ENCODE assay signal across 9 cellular contexts in the genomic region with DNA sequence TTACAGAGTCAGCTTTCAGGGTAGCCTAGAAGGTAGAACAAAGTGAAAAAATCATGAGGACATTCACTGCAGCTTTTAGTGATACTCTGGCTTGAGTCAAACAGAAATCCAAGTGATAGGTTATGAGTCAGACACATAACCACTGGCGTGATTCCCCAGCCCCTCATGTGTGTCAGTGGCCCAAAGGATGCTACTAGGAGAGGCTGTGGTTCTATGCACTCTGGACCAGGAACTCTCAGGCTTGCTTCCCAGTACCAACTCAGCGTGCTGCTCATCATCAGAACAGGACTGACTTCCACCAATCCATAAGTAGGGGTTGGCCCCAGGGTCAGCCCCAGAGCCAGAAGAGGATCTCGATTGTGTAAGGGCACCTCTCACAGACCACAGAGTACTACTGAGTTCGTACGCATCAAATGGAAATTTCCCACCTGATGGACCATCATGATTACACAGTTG.
A peak's percentile ranks its signal among the peaks of the same experiment; 100 is the strongest.
DNase-seq lines count a peak whose midpoint lies in the region; ATAC-seq and TF ChIP-seq lines count a peak whose summit lies in the region.
"Had no signal": no experiment of that assay in that cellular context is flagged by ENCODE, and none has a peak within 500 bp of the region (broad histone marks: within the 10 kb centered on the region; RNA-seq: fewer than 3 reads in every experiment).

No MANE protein-coding gene starts in this region.

- no peak for TF ChIP-seq EP300 in gastroesophageal sphincter (IDR thresholded peaks at IDR 0.05)

- H3K27ac ChIP-seq in gastroesophageal sphincter: no peak overlapping the region

- H3K4me1 ChIP-seq in mucosa of descending colon (ENCODE audit: low read depth) (no peaks in the 10 kb centered on the region), gastroesophageal sphincter (no peaks in the 10 kb centered on the region)

- H3K36me3 ChIP-seq in mucosa of descending colon (ENCODE audit: low read depth) (no peaks in the 10 kb centered on the region), gastroesophageal sphincter (no peaks in the 10 kb centered on the region)

- TF ChIP-seq POLR2A in gastroesophageal sphincter (IDR thresholded peaks at IDR 0.05): no peak

- no peaks in the 10 kb centered on the region for H3K27me3 ChIP-seq in gastroesophageal sphincter

- intact Hi-C loops in mucosa of descending colon (cut with DNase I, micrococcal nuclease): no loop called here

- H3K4me3 ChIP-seq in mucosa of descending colon (no peak overlapping the region), gastroesophageal sphincter (no peak overlapping the region)

- ATAC-seq in GM19397 (IDR thresholded peaks at IDR 0.05; ENCODE audit: unreplicated experiment): peak; percentile 56
- peak; percentile 77 for ATAC-seq in HG03175 (IDR thresholded peaks at IDR 0.05; ENCODE audit: unreplicated experiment)
- no peak for ATAC-seq in mucosa of descending colon
- ATAC-seq in gastroesophageal sphincter: no peak
- ATAC-seq: CD8-positive, alpha-beta T cell had no signal

- 71 to 76% methylated on average over 3 to 4 of the region's 5 CpGs for WGBS in gastroesophageal sphincter (ENCODE audit: low coverage in 1 of 2), 2 donors

- no peak for TF ChIP-seq CTCF in mucosa of descending colon (IDR thresholded peaks at IDR 0.05)
- no peak for TF ChIP-seq CTCF in gastroesophageal sphincter (IDR thresholded peaks at IDR 0.05)

- DNase-seq in ELR (ENCODE audit: low read depth) (peak; percentile 59), amniotic epithelial cell (ENCODE audit: low read depth) (peak; percentile 9), mucosa of descending colon (no peak), RKO (ENCODE audit: low spot score) (no peak), NCI-H2171 treated with DMSO at 0.1 percent for 48 hours (lab: John Stamatoyannopoulos, UW) (no peak)
- DNase-seq: CD8-positive, alpha-beta T cell had no signal

- H3K9me3 ChIP-seq in mucosa of descending colon: no peaks in the 10 kb centered on the region
- no peaks in the 10 kb centered on the region for H3K9me3 ChIP-seq in gastroesophageal sphincter

Comparison
In these comparisons a context has a peak if more than half of its experiments do, and no peak if none do; other contexts are left out.
1. DNase-seq: peak in ELR (single experiment) and amniotic epithelial cell (single experiment); none in mucosa of descending colon (0 of 3), RKO (single experiment) and NCI-H2171 treated with DMSO at 0.1 percent for 48 hours (single experiment).
2. ATAC-seq: peak in GM19397 (single experiment) and HG03175 (single experiment); none in mucosa of descending colon (single experiment) and gastroesophageal sphincter (single experiment).